Comparison of ENCODE assay signal across 1 cellular context in the genomic region with DNA sequence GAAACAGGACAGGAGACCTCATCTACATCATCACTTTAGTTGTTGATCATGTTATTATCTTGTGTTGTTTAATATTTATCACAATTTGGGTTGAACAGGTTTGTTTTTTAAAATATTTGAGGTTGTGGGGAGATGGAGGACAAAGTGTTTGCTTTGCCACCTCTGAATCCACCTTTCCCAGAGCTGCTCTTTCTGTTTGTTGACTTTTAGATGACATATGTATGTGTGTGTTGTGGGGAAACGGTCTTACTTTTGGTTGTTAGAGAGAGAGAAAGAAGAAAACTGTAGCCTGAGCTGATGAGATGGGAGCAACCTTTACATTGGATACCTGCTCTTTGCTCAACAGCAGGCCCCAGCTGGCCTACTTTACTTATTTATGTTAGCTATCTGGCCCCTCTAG.
TF ChIP-seq lines count a peak whose summit lies in the region.

No MANE protein-coding gene starts in this region.

TF ChIP-seq in HCT116, 20 proteins besides CTCF, POLR2A, EP300 and RAD21 (continued from another document):
- TF ChIP-seq ZFX (IDR thresholded peaks at IDR 0.05), result no peak
- TF ChIP-seq, protein P1, sequence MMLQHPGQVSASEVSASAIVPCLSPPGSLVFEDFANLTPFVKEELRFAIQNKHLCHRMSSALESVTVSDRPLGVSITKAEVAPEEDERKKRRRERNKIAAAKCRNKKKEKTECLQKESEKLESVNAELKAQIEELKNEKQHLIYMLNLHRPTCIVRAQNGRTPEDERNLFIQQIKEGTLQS (IDR thresholded peaks at IDR 0.05), result no peak
- TF ChIP-seq EZH2 (IDR thresholded peaks at IDR 0.05), result no peak
- TF ChIP-seq FOSL1 (IDR thresholded peaks at IDR 0.05; ENCODE audit: low read depth), result no peak
- no peak for TF ChIP-seq SP1 (IDR thresholded peaks at IDR 0.05; ENCODE audit: low read depth)
- no peak for TF ChIP-seq SIN3A (IDR thresholded peaks at IDR 0.05; ENCODE audit: low read depth)
- TF ChIP-seq CBX3 (IDR thresholded peaks at IDR 0.05; ENCODE audit: low read depth), result no peak
- TF ChIP-seq SRF (IDR thresholded peaks at IDR 0.05; ENCODE audit: low read depth), result no peak
- no peak for TF ChIP-seq TCF7L2 (IDR thresholded peaks at IDR 0.05; ENCODE audit: borderline replicate concordance, extremely low read depth, insufficient read depth, insufficient read length)
